19 cellular contexts compared by ENCODE assay signal in the genomic region with DNA sequence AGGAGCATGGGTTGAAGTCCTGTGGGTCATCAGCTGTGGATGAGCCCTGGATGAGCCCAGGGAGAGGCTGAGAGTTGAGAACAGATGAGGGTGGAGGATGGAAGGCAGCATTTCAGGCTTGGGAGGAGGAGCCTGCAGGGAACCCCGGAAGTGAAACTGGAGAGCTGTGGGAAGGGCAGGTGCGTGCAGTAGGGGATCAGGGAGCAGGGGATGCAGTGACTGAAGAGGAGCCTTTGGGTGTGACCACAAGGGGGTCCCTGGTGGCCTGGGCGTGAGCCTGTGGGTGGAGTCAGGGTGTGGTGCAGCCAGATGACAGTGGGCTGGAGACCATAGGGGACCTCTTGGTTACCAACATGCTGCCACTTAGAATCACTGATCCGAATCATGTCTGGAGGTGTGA.
"Had no signal": no experiment of that assay in that cellular context is flagged by ENCODE, and none has a peak within 500 bp of the region (broad histone marks: within the 10 kb centered on the region; RNA-seq: fewer than 3 reads in every experiment).

No MANE protein-coding gene starts in this region.

- H3K27me3 ChIP-seq: neural progenitor cell, tibial nerve, uterus had no signal

- H3K9ac ChIP-seq: neural progenitor cell had no signal

- H3K4me2 ChIP-seq: neural progenitor cell had no signal

- H3K4me1 ChIP-seq: psoas muscle, tibial nerve, uterus had no signal

- H2AFZ ChIP-seq: neural progenitor cell had no signal

- DNase-seq: activated B cell treated with CpG ODN at 0.5 μM for 24 hours; activated CD4-positive, alpha-beta memory T cell treated with anti-CD3 and anti-CD28 coated beads, Interleukin-2, amount 10 ng/mL, durations not matched to agents 7 days and 5 days; activated CD4-positive, alpha-beta T cell treated with anti-CD3 and anti-CD28 coated beads for 4 hours; activated CD8-positive, alpha-beta memory T cell treated with anti-CD3 and anti-CD28 coated beads, Interleukin-2, amount 10 ng/mL, durations not matched to agents 7 days and 5 days; activated naive CD4-positive, alpha-beta T cell; activated naive CD8-positive, alpha-beta T cell treated with anti-CD3 and anti-CD28 coated beads, Interleukin-2, amount 10 ng/mL, durations not matched to agents 7 days and 5 days; anterior cingulate cortex; caudate nucleus; dorsolateral prefrontal cortex; mucosa of descending colon; naive B cell; right cardiac atrium; stimulated activated CD4-positive, alpha-beta T cell treated with anti-CD3 and anti-CD28 coated beads, Interleukin-15, amount 100 ng/mL, for 24 hours; stimulated activated CD4-positive, alpha-beta T cell treated with anti-CD3 and anti-CD28 coated beads, Interleukin-2, amount 100 ng/mL, for 48 hours; uterus had no signal

- H3K4me3 ChIP-seq: dorsolateral prefrontal cortex, mucosa of descending colon, neural progenitor cell, psoas muscle, skin epidermis, tibial nerve, uterus had no signal

- H3K27ac ChIP-seq: dorsolateral prefrontal cortex, neural progenitor cell, psoas muscle, skin epidermis, tibial nerve, uterus had no signal

- H3K9me3 ChIP-seq: mucosa of descending colon, psoas muscle, tibial nerve, uterus had no signal

- H3K36me3 ChIP-seq: neural progenitor cell, tibial nerve, uterus had no signal
